Comparison of ENCODE assay signal across 24 cellular contexts in the genomic region with DNA sequence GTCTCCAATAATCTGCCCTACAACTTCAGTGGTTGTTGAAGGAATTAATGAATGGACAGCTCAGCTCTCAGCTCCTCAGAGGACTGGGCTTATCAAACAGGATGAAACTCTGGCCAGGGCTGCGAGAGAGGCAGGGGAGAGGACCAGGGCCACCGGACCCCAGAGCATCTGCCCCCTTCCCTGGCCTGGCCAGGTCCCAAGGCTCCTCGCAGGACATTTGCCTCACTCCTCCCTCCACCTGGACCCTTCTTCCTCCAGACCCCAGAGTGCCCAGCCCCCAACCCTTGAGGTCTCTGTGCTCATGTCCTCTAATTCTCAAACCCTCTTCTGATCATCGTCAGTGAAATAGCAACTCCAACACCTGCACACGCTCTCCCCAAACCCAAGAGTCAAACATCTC. TPM values are rescaled to one million over a fixed set of nuclear protein-coding genes. Genes with fewer than 3 reads are reported as not detected.
DNase-seq lines count a peak whose midpoint lies in the region; ATAC-seq and TF ChIP-seq lines count a peak whose summit lies in the region.
"Had no signal": no experiment of that assay in that cellular context is flagged by ENCODE, and none has a peak within 500 bp of the region (broad histone marks: within the 10 kb centered on the region; RNA-seq: fewer than 3 reads in every experiment).

No MANE protein-coding gene starts in this region.

- no peaks in the 10 kb centered on the region for H3K9me3 Mint-ChIP-seq in chondrocyte (ENCODE audit: low read depth)
- H3K9me3 Mint-ChIP-seq in CD8-positive, alpha-beta memory T cell, result no peaks in the 10 kb centered on the region
- H3K9me3 Mint-ChIP-seq: CD8-positive, alpha-beta T cell had no signal

- TF ChIP-seq CTCF in chondrocyte (IDR thresholded peaks at IDR 0.05) (no peak), lower lobe of right lung (IDR thresholded peaks at IDR 0.05) (no peak), mucosa of descending colon (IDR thresholded peaks at IDR 0.05) (no peak)

- ATAC-seq in lower lobe of right lung, result no peak
- no peak for ATAC-seq in mucosa of descending colon
- ATAC-seq: CD8-positive, alpha-beta T cell; GM12878 had no signal

- intact Hi-C loops in lower lobe of right lung (cut with DNase I), result no loop called here
- intact Hi-C loops in mucosa of descending colon (cut with DNase I, micrococcal nuclease), result no loop called here

- H3K27ac Mint-ChIP-seq in chondrocyte (ENCODE audit: unreplicated experiment), result no peak overlapping the region
- H3K27ac Mint-ChIP-seq in CD8-positive, alpha-beta memory T cell, result peak overlapping the region in 1 of 8 donors; percentile 28
- H3K27ac Mint-ChIP-seq: CD8-positive, alpha-beta T cell had no signal

- no peak overlapping the region for H3K27ac ChIP-seq in lower lobe of right lung
- H3K27ac ChIP-seq in CD8-positive, alpha-beta memory T cell (ENCODE audit: low read depth, low read length), result no peak overlapping the region
- H3K27ac ChIP-seq: BLaER1, GM23248 had no signal

- DNase-seq in activated effector memory CD4-positive, alpha-beta T cell treated with anti-CD3 and anti-CD28 coated beads, Interleukin-2, amount 50 U/mL, for 16 hours, result peak; percentile 2
- no peak for DNase-seq in activated effector memory CD4-positive, alpha-beta T cell treated with Interleukin-2 at 50 U/mL for 16 hours
- peak; percentile 32 for DNase-seq in H7
- peak; percentile 57 for DNase-seq in chondrocyte (ENCODE audit: low spot score)
- peak; percentile 14 for DNase-seq in lower lobe of right lung
- DNase-seq in mucosa of descending colon, result no peak
- DNase-seq in CD8-positive, alpha-beta memory T cell, result no peak
- DNase-seq in NOMO-1 treated with dmso at 0.1 percent for 144 hours (lab: John Stamatoyannopoulos, UW; ENCODE audit: unreplicated experiment), result no peak
- DNase-seq: 8988T; CD8-positive, alpha-beta T cell; COR-L47; DMS 273 treated with DMSO at 0.1 percent for 48 hours; DMS53; DND-41; EL; GM23248; HCEC 1CT; IMR-90 had no signal

- H3K4me3 ChIP-seq in H7 (ENCODE audit: insufficient read depth, low read depth, low read length) (no peak overlapping the region), lower lobe of right lung (no peak overlapping the region), mucosa of descending colon (no peak overlapping the region)
- H3K4me3 ChIP-seq in CD8-positive, alpha-beta memory T cell (ENCODE audit: low read length), result no peak overlapping the region
- H3K4me3 ChIP-seq: BLaER1, GM12878, GM23248 had no signal

- no peaks in the 10 kb centered on the region for H3K4me1 ChIP-seq in lower lobe of right lung
- no peaks in the 10 kb centered on the region for H3K4me1 ChIP-seq in mucosa of descending colon (ENCODE audit: low read depth)
- no peaks in the 10 kb centered on the region for H3K4me1 ChIP-seq in CD8-positive, alpha-beta memory T cell (ENCODE audit: insufficient read depth, low read length)

- H3K27me3 Mint-ChIP-seq in chondrocyte (ENCODE audit: low read depth), result peaks cover 45% of the 10 kb centered on the region
- peaks cover 16 to 18% of the 10 kb centered on the region in 2 donors for H3K27me3 Mint-ChIP-seq in CD8-positive, alpha-beta memory T cell

- CTCF ChIA-PET in CD8-positive, alpha-beta memory T cell (lab: Charles Lee), result no interaction called here

- H3K36me3 ChIP-seq in H7 (replicated peaks; ENCODE audit: control insufficient read depth, insufficient read depth, low read length) (no peaks in the 10 kb centered on the region), lower lobe of right lung (no peaks in the 10 kb centered on the region), mucosa of descending colon (ENCODE audit: low read depth) (no peaks in the 10 kb centered on the region)
- no peaks in the 10 kb centered on the region for H3K36me3 ChIP-seq in CD8-positive, alpha-beta memory T cell (ENCODE audit: insufficient read depth, low read length)
- H3K36me3 ChIP-seq: BLaER1 had no signal

- H3K4me1 Mint-ChIP-seq in chondrocyte (ENCODE audit: low read depth), result no peaks in the 10 kb centered on the region
- no peaks in the 10 kb centered on the region for H3K4me1 Mint-ChIP-seq in CD8-positive, alpha-beta memory T cell

- H3K4me3 Mint-ChIP-seq in chondrocyte (ENCODE audit: unreplicated experiment), result no peak overlapping the region
- H3K4me3 Mint-ChIP-seq in CD8-positive, alpha-beta memory T cell, result no peak overlapping the region
- H3K4me3 Mint-ChIP-seq: CD8-positive, alpha-beta T cell had no signal

- H3K27me3 ChIP-seq in H7 (ENCODE audit: control insufficient read depth, insufficient read depth, low read length) (no peaks in the 10 kb centered on the region), lower lobe of right lung (ENCODE audit: low read depth) (no peaks in the 10 kb centered on the region)
- H3K27me3 ChIP-seq in CD8-positive, alpha-beta memory T cell (ENCODE audit: insufficient read depth, low read length, poor library complexity, severe bottlenecking), result no peaks in the 10 kb centered on the region
- H3K27me3 ChIP-seq: BLaER1 had no signal

- H3K9me3 ChIP-seq in lower lobe of right lung, result no peaks in the 10 kb centered on the region
- H3K9me3 ChIP-seq in mucosa of descending colon, result no peaks in the 10 kb centered on the region
- no peaks in the 10 kb centered on the region for H3K9me3 ChIP-seq in CD8-positive, alpha-beta memory T cell (ENCODE audit: low read length)
- H3K9me3 ChIP-seq: BLaER1 had no signal

- peaks cover 2% of the 10 kb centered on the region for H3K36me3 Mint-ChIP-seq in chondrocyte (ENCODE audit: low read depth)
- no peaks in the 10 kb centered on the region for H3K36me3 Mint-ChIP-seq in CD8-positive, alpha-beta memory T cell
- H3K36me3 Mint-ChIP-seq: CD8-positive, alpha-beta T cell had no signal

- POLR2A ChIA-PET in CD8-positive, alpha-beta memory T cell (lab: Charles Lee), result no interaction called here

RNA-seq across cellular contexts. Expression of gene CD300C, which starts 3.7 kb away (rescaled TPM):
- not detected in 2 replicates for total RNA-seq in H7 (2014; rRNA removed; shearing (Covaris generic))
- total RNA-seq in chondrocyte (not detected in 3 replicates), lower lobe of right lung (13.9 TPM), mucosa of descending colon (1 to 10 TPM in 1 of 3 donors, under 1 TPM in 2; 0.26 to 1.7 (median 0.95) TPM)
- under 1 TPM in 1 of 2 experiments, not detected in 1; 0.20 TPM for total RNA-seq in CD8-positive, alpha-beta memory T cell
- not detected for polyA plus RNA-seq in CD8-positive, alpha-beta memory T cell
- total RNA-seq: A673; CD8-positive, alpha-beta T cell; G401; IMR-90 had no signal
- polyA plus RNA-seq: AG04450, IMR-90 had no signal

RNA-seq across cellular contexts. Expression of gene CD300LB, which starts 10.9 kb away (rescaled TPM):
- total RNA-seq in H7 (2014; rRNA removed; shearing (Covaris generic)), result not detected in 2 replicates
- total RNA-seq in chondrocyte (not detected in 3 replicates), lower lobe of right lung (1.5 TPM), mucosa of descending colon (under 1 TPM in 2 of 3 donors, not detected in 1; 0.27 to 0.28 TPM)
- total RNA-seq in CD8-positive, alpha-beta memory T cell, result under 1 TPM in 1 of 2 experiments, not detected in 1; 0.11 TPM
- not detected for polyA plus RNA-seq in CD8-positive, alpha-beta memory T cell
- total RNA-seq: A673; CD8-positive, alpha-beta T cell; G401; GM23248; H4; IMR-90 had no signal
- polyA plus RNA-seq: AG04450, GM23248, IMR-90 had no signal

RNA-seq across cellular contexts. Expression of gene CD300H, which starts 25.1 kb away (rescaled TPM):
- not detected in 2 replicates for total RNA-seq in H7 (2014; rRNA removed; shearing (Covaris generic))
- total RNA-seq in chondrocyte, result not detected in 3 replicates
- total RNA-seq in lower lobe of right lung, result 0.92 TPM
- not detected for total RNA-seq in mucosa of descending colon
- total RNA-seq in CD8-positive, alpha-beta memory T cell, result not detected
- polyA plus RNA-seq in CD8-positive, alpha-beta memory T cell, result not detected
- total RNA-seq: A673; CD8-positive, alpha-beta T cell; G401; GM12878; GM23248; H4; IMR-90 had no signal
- polyA plus RNA-seq: AG04450, GM12878, GM23248, IMR-90 had no signal

RNA-seq across cellular contexts. Expression of gene CD300LD, which starts 49.9 kb away (rescaled TPM):
- total RNA-seq in H7 (2014; rRNA removed; shearing (Covaris generic)), result not detected in 2 replicates
- total RNA-seq in chondrocyte, result not detected in 3 replicates
- total RNA-seq in lower lobe of right lung, result not detected
- not detected for total RNA-seq in mucosa of descending colon
- total RNA-seq in CD8-positive, alpha-beta memory T cell, result not detected
- polyA plus RNA-seq in CD8-positive, alpha-beta memory T cell, result not detected
- total RNA-seq: A673; CD8-positive, alpha-beta T cell; G401; GM12878; GM23248; H4; IMR-90 had no signal
- polyA plus RNA-seq: AG04450, GM12878, GM23248, IMR-90 had no signal

Comparison
In these comparisons a context has a peak if more than half of its experiments do, and no peak if none do; other contexts are left out.
1. DNase-seq: peak in activated effector memory CD4-positive, alpha-beta T cell treated with anti-CD3 and anti-CD28 coated beads, Interleukin-2, amount 50 U/mL, for 16 hours (single experiment), H7 (single experiment), chondrocyte (single experiment) and lower lobe of right lung (single experiment); none in activated effector memory CD4-positive, alpha-beta T cell treated with Interleukin-2 at 50 U/mL for 16 hours (single experiment), mucosa of descending colon (0 of 3), CD8-positive, alpha-beta memory T cell (0 of 5) and NOMO-1 treated with dmso at 0.1 percent for 144 hours (single experiment).